ENCODE assay signal across 1 cellular context in the genomic region with DNA sequence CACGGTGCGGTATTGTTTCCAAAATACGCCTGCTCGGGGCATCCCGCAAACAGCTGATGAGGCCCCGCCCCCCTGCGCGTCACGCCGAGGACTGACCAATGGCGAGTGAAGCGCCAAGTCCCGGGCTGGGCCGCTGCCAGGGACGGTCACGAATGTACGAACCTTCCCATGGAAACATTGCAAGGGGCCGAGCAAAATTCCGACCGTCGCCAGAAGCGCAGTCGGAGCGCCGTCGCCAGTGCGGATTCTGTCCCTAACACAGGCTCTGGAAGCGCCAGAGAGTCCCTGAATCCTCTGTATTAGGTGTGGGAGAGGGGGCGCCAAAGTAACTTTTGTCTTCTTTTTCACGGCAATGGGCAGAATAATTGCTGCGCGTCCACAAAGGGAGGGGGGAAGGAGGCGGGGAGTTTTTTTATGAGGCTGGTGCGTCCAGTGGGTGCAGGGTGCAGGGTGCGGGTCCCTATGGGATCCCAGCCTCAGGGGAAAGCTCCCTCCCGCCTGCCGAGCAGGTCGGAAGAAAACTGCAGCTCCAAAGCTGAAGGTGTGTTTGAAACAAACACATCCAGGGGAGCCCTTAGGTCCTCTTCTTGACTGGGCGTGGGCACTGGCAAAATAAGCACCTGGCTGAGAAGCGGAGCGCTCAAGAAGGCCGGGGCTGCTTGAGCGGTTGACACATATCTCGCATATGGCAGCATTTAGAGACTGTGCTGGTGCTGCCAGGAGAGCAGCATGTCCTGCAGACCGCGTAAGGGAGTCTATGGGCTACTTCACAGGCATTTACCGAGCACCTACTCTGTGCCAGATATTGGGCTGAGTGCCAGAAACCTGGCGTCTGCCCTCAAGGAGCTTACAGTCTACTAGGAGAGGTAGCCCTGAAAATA.
TF ChIP-seq lines count a peak whose summit lies in the region.

A gene with protein sequence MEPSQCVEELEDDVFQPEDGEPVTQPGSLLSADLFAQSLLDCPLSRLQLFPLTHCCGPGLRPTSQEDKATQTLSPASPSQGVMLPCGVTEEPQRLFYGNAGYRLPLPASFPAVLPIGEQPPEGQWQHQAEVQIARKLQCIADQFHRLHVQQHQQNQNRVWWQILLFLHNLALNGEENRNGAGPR (minus strand): TSS at position 25 of the 881 bp plus-strand sequence. CDS start 2,793 bp downstream, outside the sequence.

TF ChIP-seq in WTC11, 78 proteins besides CTCF, POLR2A, EP300 and RAD21 (continued from another document):
- TF ChIP-seq, protein P1, sequence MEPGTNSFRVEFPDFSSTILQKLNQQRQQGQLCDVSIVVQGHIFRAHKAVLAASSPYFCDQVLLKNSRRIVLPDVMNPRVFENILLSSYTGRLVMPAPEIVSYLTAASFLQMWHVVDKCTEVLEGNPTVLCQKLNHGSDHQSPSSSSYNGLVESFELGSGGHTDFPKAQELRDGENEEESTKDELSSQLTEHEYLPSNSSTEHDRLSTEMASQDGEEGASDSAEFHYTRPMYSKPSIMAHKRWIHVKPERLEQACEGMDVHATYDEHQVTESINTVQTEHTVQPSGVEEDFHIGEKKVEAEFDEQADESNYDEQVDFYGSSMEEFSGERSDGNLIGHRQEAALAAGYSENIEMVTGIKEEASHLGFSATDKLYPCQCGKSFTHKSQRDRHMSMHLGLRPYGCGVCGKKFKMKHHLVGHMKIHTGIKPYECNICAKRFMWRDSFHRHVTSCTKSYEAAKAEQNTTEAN (CRISPR knock-in tag; IDR thresholded peaks at IDR 0.05) = 0 out of 2 replicates have a peak, but pooled peaks have one; percentile 70
- no peak for TF ChIP-seq CREB1 (CRISPR knock-in tag; IDR thresholded peaks at IDR 0.05)
- TF ChIP-seq, protein P2, sequence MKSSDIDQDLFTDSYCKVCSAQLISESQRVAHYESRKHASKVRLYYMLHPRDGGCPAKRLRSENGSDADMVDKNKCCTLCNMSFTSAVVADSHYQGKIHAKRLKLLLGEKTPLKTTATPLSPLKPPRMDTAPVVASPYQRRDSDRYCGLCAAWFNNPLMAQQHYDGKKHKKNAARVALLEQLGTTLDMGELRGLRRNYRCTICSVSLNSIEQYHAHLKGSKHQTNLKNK (CRISPR knock-in tag; IDR thresholded peaks at IDR 0.05) = no peak
- TF ChIP-seq, protein P3, sequence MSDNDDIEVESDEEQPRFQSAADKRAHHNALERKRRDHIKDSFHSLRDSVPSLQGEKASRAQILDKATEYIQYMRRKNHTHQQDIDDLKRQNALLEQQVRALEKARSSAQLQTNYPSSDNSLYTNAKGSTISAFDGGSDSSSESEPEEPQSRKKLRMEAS (CRISPR knock-in tag; IDR thresholded peaks at IDR 0.05) = peak; percentile 58
- TF ChIP-seq FOXK1 (CRISPR knock-in tag; IDR thresholded peaks at IDR 0.05) = peak; percentile 96
- no peak for TF ChIP-seq ZBTB21 (CRISPR knock-in tag; IDR thresholded peaks at IDR 0.05; ENCODE audit: borderline replicate concordance)
- 0 out of 2 replicates have a peak, but pooled peaks have one; percentile 72 for TF ChIP-seq TP53 (CRISPR knock-in tag; IDR thresholded peaks at IDR 0.05)
- no peak for TF ChIP-seq ZNF138 (CRISPR knock-in tag; conservative IDR thresholded peaks at IDR 0.05)
- no peak for TF ChIP-seq SMAD4 (CRISPR knock-in tag; IDR thresholded peaks at IDR 0.05)
- TF ChIP-seq, protein P4, sequence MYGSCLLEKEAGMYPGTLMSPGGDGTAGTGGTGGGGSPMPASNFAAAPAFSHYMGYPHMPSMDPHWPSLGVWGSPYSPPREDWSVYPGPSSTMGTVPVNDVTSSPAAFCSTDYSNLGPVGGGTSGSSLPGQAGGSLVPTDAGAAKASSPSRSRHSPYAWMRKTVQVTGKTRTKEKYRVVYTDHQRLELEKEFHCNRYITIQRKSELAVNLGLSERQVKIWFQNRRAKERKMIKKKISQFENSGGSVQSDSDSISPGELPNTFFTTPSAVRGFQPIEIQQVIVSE (CRISPR knock-in tag; IDR thresholded peaks at IDR 0.05; ENCODE audit: borderline replicate concordance) = no peak
TF ChIP-seq in WTC11: peak in this region for 18.
